In genomic region chr21:28160378-28160777, GRCh38 we compare ENCODE assay signal across 27 cellular contexts.
A peak's percentile ranks its signal among the peaks of the same experiment; 100 is the strongest.
DNase-seq lines count a peak whose midpoint lies in the region; ATAC-seq and TF ChIP-seq lines count a peak whose summit lies in the region.
"Had no signal": no experiment of that assay in that cellular context is flagged by ENCODE, and none has a peak within 500 bp of the region (broad histone marks: within the 10 kb centered on the region; RNA-seq: fewer than 3 reads in every experiment).

No MANE protein-coding gene starts in this region.

- H3K4me1 ChIP-seq in gastroesophageal sphincter (no peaks in the 10 kb centered on the region), trophoblast cell (ENCODE audit: control insufficient read depth in 1 of 2, insufficient read depth in 2 of 2, low read length in 2 of 2) (no peaks in the 10 kb centered on the region)
- H3K4me1 ChIP-seq: foreskin keratinocyte, lower lobe of right lung, Peyer's patch had no signal

- no peak for TF ChIP-seq EP300 in gastroesophageal sphincter (IDR thresholded peaks at IDR 0.05)

- H2BK5ac ChIP-seq in trophoblast cell (ENCODE audit: low read depth, low read length, poor library complexity) = no peak overlapping the region

- H2BK120ac ChIP-seq in trophoblast cell (ENCODE audit: insufficient read depth, low read length, poor library complexity) = no peak overlapping the region

- no peak overlapping the region for H3K18ac ChIP-seq in trophoblast cell (ENCODE audit: low read length)

- H3K36me3 ChIP-seq in gastroesophageal sphincter (no peaks in the 10 kb centered on the region), trophoblast cell (ENCODE audit: control insufficient read depth in 1 of 2, insufficient read depth in 2 of 2, low read length in 2 of 2) (no peaks in the 10 kb centered on the region)
- H3K36me3 ChIP-seq: cardiac muscle cell, lower lobe of right lung, Peyer's patch had no signal

- TF ChIP-seq CTCF in AG09309 (IDR thresholded peaks at IDR 0.05; ENCODE audit: control insufficient read depth, insufficient read depth, low read depth, low read length, missing control alignments) (no peak), gastroesophageal sphincter (IDR thresholded peaks at IDR 0.05) (no peak)

- no peak overlapping the region for H3K14ac ChIP-seq in trophoblast cell (ENCODE audit: low read length)

- no peak for TF ChIP-seq POLR2A in gastroesophageal sphincter (IDR thresholded peaks at IDR 0.05)

- H3K27me3 ChIP-seq in gastroesophageal sphincter (no peaks in the 10 kb centered on the region), trophoblast cell (ENCODE audit: insufficient read depth, low read length) (no peaks in the 10 kb centered on the region)
- H3K27me3 ChIP-seq: cardiac muscle cell, foreskin keratinocyte, Peyer's patch had no signal

- no peak overlapping the region for H3K9ac ChIP-seq in trophoblast cell (ENCODE audit: low read length)

- no peak overlapping the region for H3K23ac ChIP-seq in trophoblast cell (ENCODE audit: low read length)

- WGBS in gastroesophageal sphincter (ENCODE audit: low coverage in 1 of 2), 2 donors = 71 to 86% methylated on average over 1 to 3 of the region's 3 CpGs
- no CpG with 5 or more reads among the region's 3 CpGs for WGBS in trophoblast cell (ENCODE audit: extremely low coverage, insufficient coverage, insufficient read length)

- H2AFZ ChIP-seq in trophoblast cell (ENCODE audit: insufficient read depth, low read length, poor library complexity) = no peak overlapping the region

- no peak overlapping the region for H3K4me3 ChIP-seq in AG09309 (ENCODE audit: control insufficient read depth, low read depth, low read length)
- H3K4me3 ChIP-seq in gastroesophageal sphincter = no peak overlapping the region
- no peak overlapping the region for H3K4me3 ChIP-seq in trophoblast cell (ENCODE audit: low read depth, low read length)
- H3K4me3 ChIP-seq: cardiac muscle cell, lower lobe of right lung, Peyer's patch had no signal

- peak overlapping the region; percentile 24 for H4K91ac ChIP-seq in trophoblast cell (ENCODE audit: low read depth, low read length)

- H3K4me2 ChIP-seq in trophoblast cell (ENCODE audit: low read length) = no peak overlapping the region

- no peaks in the 10 kb centered on the region for H3K79me1 ChIP-seq in trophoblast cell (ENCODE audit: low read length)

- no peak overlapping the region for H3K4ac ChIP-seq in trophoblast cell (ENCODE audit: low read depth, low read length)

- H3K27ac ChIP-seq in gastroesophageal sphincter = no peak overlapping the region
- no peak overlapping the region for H3K27ac ChIP-seq in trophoblast cell (ENCODE audit: low read depth, low read length)
- H3K27ac ChIP-seq: cardiac muscle cell, foreskin keratinocyte, lower lobe of right lung, Peyer's patch had no signal

- H3K9me3 ChIP-seq in gastroesophageal sphincter (no peaks in the 10 kb centered on the region), trophoblast cell (ENCODE audit: insufficient read depth, low read depth, low read length) (no peaks in the 10 kb centered on the region)
- H3K9me3 ChIP-seq: lower lobe of right lung, Peyer's patch had no signal

- no peaks in the 10 kb centered on the region for H3K79me2 ChIP-seq in trophoblast cell (ENCODE audit: control insufficient read depth, insufficient read depth, low read length, poor library complexity)

- H2BK12ac ChIP-seq in trophoblast cell (ENCODE audit: low read length) = peak overlapping the region; percentile 76

- H4K8ac ChIP-seq in trophoblast cell (ENCODE audit: low read depth, low read length) = no peak overlapping the region

- peak; percentile 71 for ATAC-seq in gastroesophageal sphincter
- no peak for ATAC-seq in GM21515 (IDR thresholded peaks at IDR 0.05; ENCODE audit: unreplicated experiment)
- ATAC-seq in HG03460 (IDR thresholded peaks at IDR 0.05; ENCODE audit: unreplicated experiment) = no peak
- ATAC-seq in GM21529 (IDR thresholded peaks at IDR 0.05; ENCODE audit: unreplicated experiment) = no peak
- ATAC-seq: activated CD4-positive, alpha-beta T cell treated with anti-CD3 and anti-CD28 coated beads for 36 hours; foreskin keratinocyte; lower lobe of right lung; T-helper 17 cell had no signal

- H4K12ac ChIP-seq in trophoblast cell (ENCODE audit: low read depth, low read length) = no peak overlapping the region

- peak; percentile 40 for DNase-seq in AG09309 (ENCODE audit: low read depth)
- peak; percentile 94 for DNase-seq in amniotic epithelial cell (ENCODE audit: low read depth)
- no peak for DNase-seq in trophoblast cell
- no peak for DNase-seq in activated effector memory CD4-positive, alpha-beta T cell treated with anti-CD3 and anti-CD28 coated beads, Interleukin-2, amount 50 U/mL, for 16 hours
- DNase-seq: activated CD4-positive, alpha-beta T cell treated with anti-CD3 and anti-CD28 coated beads for 36 hours; activated CD8-positive, alpha-beta memory T cell treated with anti-CD3 and anti-CD28 coated beads for 24 hours; activated naive CD4-positive, alpha-beta T cell; activated T-cell treated with anti-CD3 and anti-CD28 coated beads, Interleukin-2, amount 50 U/mL, for 1 hour; amygdala; C1 segment of cervical spinal cord; Calu3; foreskin keratinocyte; HCEC 1CT; hippocampal formation; Kasumi-1; lower lobe of right lung; NCI-H1694; NCI-H510A; Peyer's patch; posterior cingulate gyrus; stimulated activated CD8-positive, alpha-beta memory T cell treated with anti-CD3 and anti-CD28 coated beads, Interleukin-4, amount 100 ng/mL, for 48 hours; T-helper 17 cell had no signal

- no peak overlapping the region for H2AK5ac ChIP-seq in trophoblast cell (ENCODE audit: low read length)

Comparison
In these comparisons a context has a peak if more than half of its experiments do, and no peak if none do; other contexts are left out.
1. DNase-seq: peak in AG09309 (single experiment) and amniotic epithelial cell (single experiment); none in trophoblast cell (0 of 2) and activated effector memory CD4-positive, alpha-beta T cell treated with anti-CD3 and anti-CD28 coated beads, Interleukin-2, amount 50 U/mL, for 16 hours (single experiment).